Comparison of ENCODE assay signal across 13 cellular contexts in the genomic region with DNA sequence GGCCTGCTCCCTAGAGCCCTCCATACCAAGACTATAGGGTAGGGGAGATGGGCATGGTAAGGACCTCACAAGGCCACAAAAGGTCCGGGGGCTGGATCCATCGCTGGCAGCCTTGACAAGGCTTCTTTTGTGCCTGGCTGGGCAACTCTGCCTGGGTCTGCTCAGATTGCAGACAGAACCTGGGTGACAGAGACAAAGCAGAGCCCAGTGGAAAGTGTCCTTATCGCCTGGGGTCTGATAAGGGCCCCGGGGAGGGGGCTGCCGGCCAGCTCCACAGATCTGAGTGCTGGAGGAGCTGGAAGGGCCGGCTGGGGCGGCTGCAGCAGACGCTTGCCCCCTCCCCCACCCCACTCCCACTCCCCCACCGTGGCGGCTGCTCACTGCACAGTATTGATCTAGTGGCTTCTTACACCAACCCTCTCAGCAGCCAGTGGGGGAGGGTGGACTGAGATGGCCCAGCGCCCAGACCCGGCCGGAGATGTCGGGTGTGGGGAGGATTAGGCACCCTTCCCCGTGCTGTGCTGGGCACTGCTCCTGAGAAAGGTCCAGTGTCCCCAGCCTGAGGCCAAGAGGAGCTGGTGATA. TPM values are rescaled to one million over a fixed set of nuclear protein-coding genes. Genes with fewer than 3 reads are reported as not detected.
DNase-seq lines count a peak whose midpoint lies in the region; ATAC-seq, FAIRE-seq and TF ChIP-seq lines count a peak whose summit lies in the region.
"Had no signal": no experiment of that assay in that cellular context is flagged by ENCODE, and none has a peak within 500 bp of the region (broad histone marks: within the 10 kb centered on the region; RNA-seq: fewer than 3 reads in every experiment).

No MANE protein-coding gene starts in this region.

- no peak for FAIRE-seq in urothelium cell line (lab: Jason Lieb, UNC)
- FAIRE-seq: astrocyte, endothelial cell of umbilical vein had no signal

- H3K4me3 Mint-ChIP-seq in neural progenitor cell = no peak overlapping the region
- H3K4me3 Mint-ChIP-seq: activated B cell treated with CpG ODN at 0.5 μM for 24 hours had no signal

- TF ChIP-seq EP300 in SK-N-SH (IDR thresholded peaks at IDR 0.05; ENCODE audit: borderline replicate concordance in 1 of 2, low read depth in 1 of 2, low read length in 1 of 2) = peak in 1 of 2 experiments; percentile 86; a peak in 2 of 4 replicates

- POLR2A ChIA-PET in SK-N-SH (lab: Yijun Ruan, JAX) = interaction anchor here (0.8 to 2.3 kb wide), 5 partner anchors 10 to 548 kb away, joined by 3 to 16 read pairs (median 9); a partner anchor contains a TSS

- no peak overlapping the region for H3K27ac Mint-ChIP-seq in neural progenitor cell
- H3K27ac Mint-ChIP-seq: activated B cell treated with CpG ODN at 0.5 μM for 24 hours had no signal

- H3K4me1 ChIP-seq in SK-N-SH (ENCODE audit: control insufficient read depth in 1 of 2, insufficient read depth in 2 of 2, low read depth in 1 of 2, low read length in 1 of 2) (peaks cover 0 to 68% of the 10 kb centered on the region in 2 experiments; a peak in 1 of 4 replicates), neural progenitor cell (peaks cover 30% of the 10 kb centered on the region)

- CTCF ChIA-PET in SK-N-SH (lab: Yijun Ruan, JAX) = interaction anchor here (0.5 to 6.1 kb wide), 27 partner anchors 9 to 220 kb away, joined by 3 to 72 read pairs (median 5); a partner anchor contains a TSS

- no peaks in the 10 kb centered on the region for H3K27me3 ChIP-seq in SK-N-SH (ENCODE audit: insufficient read depth)
- H3K27me3 ChIP-seq in neural progenitor cell = no peaks in the 10 kb centered on the region

- TF ChIP-seq CTCF in SK-N-SH (IDR thresholded peaks at IDR 0.05) (no peak), neural progenitor cell (IDR thresholded peaks at IDR 0.05) (no peak)

- no peaks in the 10 kb centered on the region for H3K36me3 Mint-ChIP-seq in neural progenitor cell

- H3K27me3 Mint-ChIP-seq in neural progenitor cell (ENCODE audit: insufficient read depth, low read depth) = peaks cover 8% of the 10 kb centered on the region

- intact Hi-C loops in cardiac septum (cut with DNase I) = loop anchor here (5.0 kb wide), 2 partner anchors 69 to 164 kb away; a partner anchor contains a TSS

- H3K79me2 ChIP-seq in SK-N-SH (ENCODE audit: insufficient read depth) (no peaks in the 10 kb centered on the region), neural progenitor cell (ENCODE audit: low read depth) (no peaks in the 10 kb centered on the region)

- WGBS in SK-N-SH (ENCODE audit: low lambda C conversion rate) = 21% methylated on average over 6 of the region's 15 CpGs

- TF ChIP-seq RAD21 in SK-N-SH (IDR thresholded peaks at IDR 0.05; ENCODE audit: low read length) = peak; percentile 3; the same call in 1 of the 2 replicates

- no peaks in the 10 kb centered on the region for H3K9me3 Mint-ChIP-seq in neural progenitor cell
- H3K9me3 Mint-ChIP-seq: activated B cell treated with CpG ODN at 0.5 μM for 24 hours had no signal

- peaks cover 17% of the 10 kb centered on the region for H3K4me1 Mint-ChIP-seq in neural progenitor cell
- H3K4me1 Mint-ChIP-seq: activated B cell treated with CpG ODN at 0.5 μM for 24 hours had no signal

- no peaks in the 10 kb centered on the region for H3K9me2 ChIP-seq in SK-N-SH

- H3K36me3 ChIP-seq in SK-N-SH (replicated peaks in 1 of 2; ENCODE audit: control insufficient read depth in 1 of 2, insufficient read depth in 2 of 2, low read length in 1 of 2) (no peaks in the 10 kb centered on the region), neural progenitor cell (no peaks in the 10 kb centered on the region)

- H3K4me3 ChIP-seq in SK-N-SH (ENCODE audit: low read depth in 2 of 2, low read length in 1 of 2) = no peak overlapping the region; a peak in 1 of 4 replicates
- no peak overlapping the region for H3K4me3 ChIP-seq in neural progenitor cell

- H3K9ac ChIP-seq in SK-N-SH = no peak overlapping the region
- no peak overlapping the region for H3K9ac ChIP-seq in neural progenitor cell

- no peak for ATAC-seq in HG03442 (IDR thresholded peaks at IDR 0.05; ENCODE audit: unreplicated experiment)

- DNase-seq in C1 segment of cervical spinal cord (lab: John Stamatoyannopoulos, UW) (peak in 9 of 14 donors; percentile 15 to 75 (median 48)), SK-N-SH (peak; percentile 94), cardiac septum (ENCODE audit: low spot score) (peak; percentile 90), neural progenitor cell (ENCODE audit: low spot score) (no peak), urothelium cell line (ENCODE audit: low spot score) (no peak), Kasumi-1 (lab: John Stamatoyannopoulos, UW) (no peak), DMS 273 treated with DMSO at 0.1 percent for 48 hours (lab: John Stamatoyannopoulos, UW) (no peak)
- DNase-seq: activated B cell treated with CpG ODN at 0.5 μM for 24 hours; activated T-cell treated with anti-CD3 and anti-CD28 coated beads, Interleukin-2, amount 50 U/mL, for 1 hour; NCI-H2171 had no signal

- H3K27ac ChIP-seq in SK-N-SH (ENCODE audit: low read depth in 2 of 2, low read length in 1 of 2) (peak overlapping the region in 1 of 2 experiments; percentile 96; a peak in 2 of 4 replicates), neural progenitor cell (no peak overlapping the region)

- H3K4me2 ChIP-seq in SK-N-SH (no peak overlapping the region), neural progenitor cell (peak overlapping the region; percentile 4)

- H3F3A ChIP-seq in SK-N-SH (replicated peaks; ENCODE audit: insufficient read depth) (no peaks in the 10 kb centered on the region), neural progenitor cell (ENCODE audit: low read depth) (peaks cover 4% of the 10 kb centered on the region)

- H3K9me3 ChIP-seq in SK-N-SH = no peaks in the 10 kb centered on the region
- H3K9me3 ChIP-seq in neural progenitor cell (ENCODE audit: low read depth) = no peaks in the 10 kb centered on the region

- H4K20me1 ChIP-seq in SK-N-SH (ENCODE audit: insufficient read depth) = no peaks in the 10 kb centered on the region
- H4K20me1 ChIP-seq in neural progenitor cell (ENCODE audit: low read depth) = peaks cover 43% of the 10 kb centered on the region

- H2AFZ ChIP-seq in SK-N-SH (ENCODE audit: low read depth) = no peak overlapping the region
- no peak overlapping the region for H2AFZ ChIP-seq in neural progenitor cell (replicated peaks)

TF ChIP-seq in SK-N-SH, 30 proteins besides CTCF, POLR2A, EP300 and RAD21:
- TF ChIP-seq GATA2 (CRISPR knock-in tag; IDR thresholded peaks at IDR 0.05) (peak; percentile 87), POLR2AphosphoS5 (IDR thresholded peaks at IDR 0.05; ENCODE audit: low read depth, low read length) (0 out of 2 replicates have a peak, but pooled peaks have one; percentile 11), MXI1 (IDR thresholded peaks at IDR 0.05; ENCODE audit: low read depth, low read length) (0 out of 2 replicates have a peak, but pooled peaks have one; percentile 32), YY1 (IDR thresholded peaks at IDR 0.05; ENCODE audit: low read depth) (no peak), TCF12 (IDR thresholded peaks at IDR 0.05) (peak; percentile 47), CHD2 (IDR thresholded peaks at IDR 0.05; ENCODE audit: low read length, partially characterized antibody) (peak; percentile 72), RCOR1 (IDR thresholded peaks at IDR 0.05; ENCODE audit: low read length) (peak; percentile 80), FOXJ3 (CRISPR knock-in tag; IDR thresholded peaks at IDR 0.05) (peak; percentile 88; the same call in 1 of the 2 replicates)
- TF ChIP-seq, protein P1, sequence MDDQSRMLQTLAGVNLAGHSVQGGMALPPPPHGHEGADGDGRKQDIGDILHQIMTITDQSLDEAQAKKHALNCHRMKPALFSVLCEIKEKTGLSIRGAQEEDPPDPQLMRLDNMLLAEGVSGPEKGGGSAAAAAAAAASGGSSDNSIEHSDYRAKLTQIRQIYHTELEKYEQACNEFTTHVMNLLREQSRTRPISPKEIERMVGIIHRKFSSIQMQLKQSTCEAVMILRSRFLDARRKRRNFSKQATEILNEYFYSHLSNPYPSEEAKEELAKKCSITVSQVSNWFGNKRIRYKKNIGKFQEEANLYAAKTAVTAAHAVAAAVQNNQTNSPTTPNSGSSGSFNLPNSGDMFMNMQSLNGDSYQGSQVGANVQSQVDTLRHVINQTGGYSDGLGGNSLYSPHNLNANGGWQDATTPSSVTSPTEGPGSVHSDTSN (IDR thresholded peaks at IDR 0.05) = peak; percentile 27; the same call in 1 of the 2 replicates
- TF ChIP-seq, protein P2, sequence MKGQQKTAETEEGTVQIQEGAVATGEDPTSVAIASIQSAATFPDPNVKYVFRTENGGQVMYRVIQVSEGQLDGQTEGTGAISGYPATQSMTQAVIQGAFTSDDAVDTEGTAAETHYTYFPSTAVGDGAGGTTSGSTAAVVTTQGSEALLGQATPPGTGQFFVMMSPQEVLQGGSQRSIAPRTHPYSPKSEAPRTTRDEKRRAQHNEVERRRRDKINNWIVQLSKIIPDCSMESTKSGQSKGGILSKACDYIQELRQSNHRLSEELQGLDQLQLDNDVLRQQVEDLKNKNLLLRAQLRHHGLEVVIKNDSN (IDR thresholded peaks at IDR 0.05; ENCODE audit: borderline replicate concordance, low read depth) = no peak
- TF ChIP-seq, protein P3, sequence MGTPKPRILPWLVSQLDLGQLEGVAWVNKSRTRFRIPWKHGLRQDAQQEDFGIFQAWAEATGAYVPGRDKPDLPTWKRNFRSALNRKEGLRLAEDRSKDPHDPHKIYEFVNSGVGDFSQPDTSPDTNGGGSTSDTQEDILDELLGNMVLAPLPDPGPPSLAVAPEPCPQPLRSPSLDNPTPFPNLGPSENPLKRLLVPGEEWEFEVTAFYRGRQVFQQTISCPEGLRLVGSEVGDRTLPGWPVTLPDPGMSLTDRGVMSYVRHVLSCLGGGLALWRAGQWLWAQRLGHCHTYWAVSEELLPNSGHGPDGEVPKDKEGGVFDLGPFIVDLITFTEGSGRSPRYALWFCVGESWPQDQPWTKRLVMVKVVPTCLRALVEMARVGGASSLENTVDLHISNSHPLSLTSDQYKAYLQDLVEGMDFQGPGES (IDR thresholded peaks at IDR 0.05; ENCODE audit: low read depth, low read length) = no peak

RNA-seq across cellular contexts. Expression of a gene that starts 7.2 kb away (rescaled TPM):
- 2.6 and 3.1 TPM in 2 replicates for polyA plus RNA-seq in SK-N-SH (2012; rRNA removed)
- 1.1 and 2.2 TPM in 2 replicates for polyA plus RNA-seq in SK-N-SH (2012; cell fraction: cytosol; rRNA removed)
- polyA plus RNA-seq in SK-N-SH (2012; cell fraction: nucleus; rRNA removed) = 3.5 and 3.9 TPM in 2 replicates
- 53.5 TPM for total RNA-seq in cardiac septum
- 7.2 and 26.0 TPM in 2 replicates for total RNA-seq in neural progenitor cell (ENCODE audit: low replicate concordance)

RNA-seq across cellular contexts. Expression of a gene that starts 31.6 kb away (rescaled TPM):
- polyA plus RNA-seq in SK-N-SH (2012; rRNA removed) = 87.3 and 94.1 TPM in 2 replicates
- 53.0 and 69.3 TPM in 2 replicates for polyA plus RNA-seq in SK-N-SH (2012; cell fraction: cytosol; rRNA removed)
- polyA plus RNA-seq in SK-N-SH (2012; cell fraction: nucleus; rRNA removed) = 39.0 and 44.4 TPM in 2 replicates
- total RNA-seq in cardiac septum (36.0 TPM), neural progenitor cell (ENCODE audit: low replicate concordance) (14.9 and 24.5 TPM in 2 replicates)

RNA-seq across cellular contexts. Expression of a gene that starts 32.3 kb away (rescaled TPM):
- polyA plus RNA-seq in SK-N-SH (2012; rRNA removed) = 4.8 and 7.6 TPM in 2 replicates
- polyA plus RNA-seq in SK-N-SH (2012; cell fraction: cytosol; rRNA removed) = 3.2 and 5.1 TPM in 2 replicates
- polyA plus RNA-seq in SK-N-SH (2012; cell fraction: nucleus; rRNA removed) = 8.5 and 8.8 TPM in 2 replicates
- total RNA-seq in cardiac septum (7.2 TPM), neural progenitor cell (ENCODE audit: low replicate concordance) (1.4 and 5.5 TPM in 2 replicates)

Comparison
In these comparisons a context has a peak if more than half of its experiments do, and no peak if none do; other contexts are left out.
1. DNase-seq: peak in C1 segment of cervical spinal cord (9 of 14), SK-N-SH (single experiment) and cardiac septum (single experiment); none in neural progenitor cell (single experiment), urothelium cell line (single experiment), Kasumi-1 (0 of 2) and DMS 273 treated with DMSO at 0.1 percent for 48 hours (single experiment).